Comparison of ENCODE assay signal across 8 cellular contexts in the genomic region with DNA sequence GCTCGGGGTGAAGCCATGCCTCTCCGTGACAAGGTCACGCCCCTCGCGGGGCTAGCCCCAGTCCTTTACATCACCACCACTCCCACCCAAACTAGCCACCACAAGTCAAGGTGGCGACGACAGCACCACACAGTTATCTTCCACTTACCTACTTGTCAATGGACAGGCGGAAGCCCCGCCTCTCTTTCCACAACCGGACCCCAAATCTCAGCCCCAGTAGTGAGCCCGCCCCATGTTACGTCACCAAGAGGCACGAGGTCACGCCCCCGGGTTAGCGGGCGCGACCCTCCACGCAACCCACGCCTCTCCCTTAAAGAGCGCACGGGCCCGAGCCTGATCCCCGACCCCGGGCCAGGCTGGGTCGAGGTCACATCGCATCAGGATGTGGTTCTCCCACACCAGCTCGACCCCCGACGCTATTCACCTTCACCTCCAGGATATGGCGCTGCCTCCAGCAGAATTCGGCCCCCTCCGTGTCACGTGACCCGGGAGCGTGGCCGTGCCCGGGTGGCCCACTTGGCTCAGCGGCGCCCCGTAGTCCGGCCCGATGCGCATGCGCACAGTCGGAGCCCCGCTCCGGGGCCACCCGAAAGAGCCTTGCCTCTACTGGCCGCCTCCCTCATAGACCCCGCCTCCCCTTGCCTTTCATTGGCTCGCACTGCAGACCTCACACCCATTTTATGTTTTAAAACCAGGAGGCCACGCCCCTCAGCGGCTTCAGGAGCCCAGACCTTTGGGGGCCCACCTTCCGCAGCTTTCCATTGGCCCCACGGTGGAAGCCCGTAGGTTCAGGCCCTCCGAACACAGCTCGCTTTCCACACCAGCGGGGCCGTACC.
DNase-seq lines count a peak whose midpoint lies in the region; ATAC-seq and TF ChIP-seq lines count a peak whose summit lies in the region.

No MANE protein-coding gene starts in this region.

- DNase-seq in AG10803 (ENCODE audit: low read depth) (peak; percentile 95), NCI-H345 (lab: John Stamatoyannopoulos, UW) (peak; percentile 96), inferior parietal cortex (ENCODE audit: extremely low spot score) (peak; percentile 95), smooth muscle cell of the brain vasculature (ENCODE audit: low read depth, low spot score) (peak; percentile 95)
- peak; percentile 92 to 94 (median 94) for DNase-seq in activated CD4-positive, CD25-positive, alpha-beta regulatory T cell (lab: John Stamatoyannopoulos, UW)
- peak; percentile 95 for DNase-seq in central memory CD4-positive, alpha-beta T cell

- ATAC-seq in GM19025 (IDR thresholded peaks at IDR 0.05; ENCODE audit: low read depth, unreplicated experiment) (peak; percentile 90), HG03280 (IDR thresholded peaks at IDR 0.05; ENCODE audit: unreplicated experiment) (peak; percentile 88)

- no peak for TF ChIP-seq CTCF in AG10803 (conservative IDR thresholded peaks at IDR 0.05; ENCODE audit: low read length)

- H3K4me3 ChIP-seq in AG10803 (ENCODE audit: low read length): peak overlapping the region; percentile 95

Comparison
In these comparisons a context has a peak if more than half of its experiments do, and no peak if none do; other contexts are left out.
1. Peak in every context shown above with its lines: DNase-seq, ATAC-seq and H3K4me3 ChIP-seq.